ENCODE assay signal across 8 cellular contexts in genomic region chr12:131831021-131831571, GRCh38. TPM values are rescaled to one million over a fixed set of nuclear protein-coding genes. Genes with fewer than 3 reads are reported as not detected.
DNase-seq lines count a peak whose midpoint lies in the region; ATAC-seq and TF ChIP-seq lines count a peak whose summit lies in the region.

No MANE protein-coding gene starts in this region.

- intact Hi-C loops in left ventricle myocardium inferior (cut with micrococcal nuclease) = no loop called here

- peaks cover 42% of the 10 kb centered on the region for H3K4me1 ChIP-seq in left ventricle myocardium inferior

- H3K27ac ChIP-seq in left ventricle myocardium inferior (replicated peaks) = peak overlapping the region; percentile 74

- H3K4me3 ChIP-seq in AG10803 (ENCODE audit: low read length) = peak overlapping the region; percentile 76
- 0 out of 2 replicates have a peak overlapping the region, but pooled peaks have one; percentile 7 for H3K4me3 ChIP-seq in Jurkat, Clone E6-1 (ENCODE audit: low read length)
- H3K4me3 ChIP-seq in left ventricle myocardium inferior = peak overlapping the region; percentile 68
- H3K4me3 ChIP-seq in retinal pigment epithelial cell (ENCODE audit: low read length) = peak overlapping the region; percentile 46

- no peaks in the 10 kb centered on the region for H3K9me3 ChIP-seq in left ventricle myocardium inferior (replicated peaks)

- no peak for ATAC-seq in GM19452 (IDR thresholded peaks at IDR 0.05; ENCODE audit: unreplicated experiment)
- no peak for ATAC-seq in GM18511 (IDR thresholded peaks at IDR 0.05; ENCODE audit: unreplicated experiment)

- DNase-seq in AG10803 (ENCODE audit: low read depth) (no peak), left ventricle myocardium inferior (no peak), retinal pigment epithelial cell (ENCODE audit: low read depth) (no peak), SK-N-DZ (ENCODE audit: low spot score) (no peak)
- no peak for DNase-seq in Jurkat, Clone E6-1 (ENCODE audit: low read depth, low spot score)
- DNase-seq in activated T-cell treated with anti-CD3 and anti-CD28 coated beads, Interleukin-2, amount 50 U/mL, for 48 hours = peak; percentile 43 to 48

- TF ChIP-seq CTCF in AG10803 (conservative IDR thresholded peaks at IDR 0.05; ENCODE audit: low read length) = no peak
- no peak for TF ChIP-seq CTCF in left ventricle myocardium inferior (IDR thresholded peaks at IDR 0.05; ENCODE audit: borderline replicate concordance)
- TF ChIP-seq CTCF in retinal pigment epithelial cell (conservative IDR thresholded peaks at IDR 0.05; ENCODE audit: low read depth, low read length) = no peak

- peaks cover 92% of the 10 kb centered on the region for H3K27me3 ChIP-seq in left ventricle myocardium inferior (ENCODE audit: low read depth)

- no peaks in the 10 kb centered on the region for H3K36me3 ChIP-seq in left ventricle myocardium inferior

RNA-seq across cellular contexts. Expression of gene MMP17, which starts 2.9 kb away (rescaled TPM):
- polyA plus RNA-seq in Jurkat, Clone E6-1 (2012; ENCODE audit: insufficient read depth, insufficient read length) = 1.9 TPM
- 0.77 TPM for total RNA-seq in left ventricle myocardium inferior
- 58.1 and 70.5 TPM in 2 replicates for polyA plus RNA-seq in SK-N-DZ (2014; cell fraction: cytosol; rRNA removed)
- polyA plus RNA-seq in SK-N-DZ (2014; cell fraction: nucleus; rRNA removed) = 85.7 and 155 TPM in 2 replicates

Comparison
In these comparisons a context has a peak if more than half of its experiments do, and no peak if none do; other contexts are left out.
1. DNase-seq: peak in activated T-cell treated with anti-CD3 and anti-CD28 coated beads, Interleukin-2, amount 50 U/mL, for 48 hours (2 of 2); none in AG10803 (single experiment), Jurkat, Clone E6-1 (single experiment), left ventricle myocardium inferior (single experiment), retinal pigment epithelial cell (single experiment) and SK-N-DZ (single experiment).
2. H3K4me3 ChIP-seq: peak in every context shown above with its lines; median percentile 76 in AG10803; 68 in left ventricle myocardium inferior; 46 in retinal pigment epithelial cell; 7 in Jurkat, Clone E6-1.